Comparison of ENCODE assay signal across 6 cellular contexts in the genomic region with DNA sequence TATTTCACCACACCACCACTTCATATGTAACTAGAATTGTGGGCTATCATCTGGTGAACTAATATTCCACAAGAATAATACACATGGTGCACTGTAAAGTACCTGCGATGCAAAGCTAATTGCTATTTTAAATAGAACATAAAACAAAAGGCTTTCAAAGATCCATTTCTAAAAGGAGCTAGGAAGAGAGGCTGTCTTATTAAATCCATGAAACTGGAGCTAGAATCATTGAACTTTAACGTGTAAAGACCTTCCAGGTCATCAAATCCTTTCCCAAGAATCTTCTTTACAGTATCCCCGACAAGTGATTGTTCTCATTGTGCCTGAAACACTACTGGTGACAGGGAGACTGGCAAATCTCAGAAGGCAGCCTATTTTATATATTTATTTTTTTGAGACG.
"Had no signal": no experiment of that assay in that cellular context is flagged by ENCODE, and none has a peak within 500 bp of the region (broad histone marks: within the 10 kb centered on the region; RNA-seq: fewer than 3 reads in every experiment).

No MANE protein-coding gene starts in this region.

- DNase-seq: IMR-90, KBM-7, KG1 had no signal

- H3K27me3 Mint-ChIP-seq: IgD-negative memory B cell had no signal

- H3K9me3 Mint-ChIP-seq: IgD-negative memory B cell had no signal

- ATAC-seq: HepG2, K562 had no signal

- H3K4me3 Mint-ChIP-seq: IgD-negative memory B cell had no signal

- H3K27ac Mint-ChIP-seq: IgD-negative memory B cell had no signal
